8 cellular contexts compared by ENCODE assay signal in genomic region chr7:20299647-20300312, GRCh38. TPM values are rescaled to one million over a fixed set of nuclear protein-coding genes. Genes with fewer than 3 reads are reported as not detected.
A peak's percentile ranks its signal among the peaks of the same experiment; 100 is the strongest.
DNase-seq lines count a peak whose midpoint lies in the region; ATAC-seq lines count a peak whose summit lies in the region.

No MANE protein-coding gene starts in this region.

- H2AFZ ChIP-seq in Karpas-422 (ENCODE audit: low read length) = peak overlapping the region; percentile 54; the same call in 1 of the 2 replicates

- no peaks in the 10 kb centered on the region for H3K27me3 ChIP-seq in Karpas-422 (ENCODE audit: low read length)

- H3K27ac ChIP-seq in Karpas-422 (ENCODE audit: low read length) (no peak overlapping the region), substantia nigra (ENCODE audit: low read depth, low read length, poor library complexity, severe bottlenecking) (no peak overlapping the region)

- H3K9ac ChIP-seq in Karpas-422 (ENCODE audit: low read length) = peak overlapping the region; percentile 31

- H3K9me3 ChIP-seq in Karpas-422 (ENCODE audit: low read length) = no peaks in the 10 kb centered on the region; the same call in 1 of the 2 replicates

- no peaks in the 10 kb centered on the region for H3K27me3 Mint-ChIP-seq in memory B cell

- H3K9me2 ChIP-seq in Karpas-422 (replicated peaks; ENCODE audit: insufficient read depth, low read length) = no peaks in the 10 kb centered on the region

- H3K4me3 ChIP-seq in Karpas-422 (ENCODE audit: low read length) = 0 out of 2 replicates have a peak overlapping the region, but pooled peaks have one; percentile 16

- no peaks in the 10 kb centered on the region for H3K36me3 ChIP-seq in Karpas-422 (ENCODE audit: insufficient read depth, low read length)

- ATAC-seq in GM18502 (IDR thresholded peaks at IDR 0.05; ENCODE audit: poor library complexity, unreplicated experiment) (peak; percentile 74), GM21786 (IDR thresholded peaks at IDR 0.05; ENCODE audit: unreplicated experiment) (peak; percentile 68), memory B cell (ENCODE audit: low read depth) (peak; percentile 34)

- H3K4me3 Mint-ChIP-seq in memory B cell = peak overlapping the region; percentile 38

- H3K4me1 Mint-ChIP-seq in memory B cell = peaks cover 12% of the 10 kb centered on the region

- H3K27ac Mint-ChIP-seq in memory B cell = peak overlapping the region; percentile 20

- peaks cover 4% of the 10 kb centered on the region for H3K9me3 Mint-ChIP-seq in memory B cell

- DNase-seq in Karpas-422 (no peak), memory B cell (ENCODE audit: low spot score in 2 of 2) (no peak), substantia nigra (lab: John Stamatoyannopoulos, UW) (no peak), HT-29 (ENCODE audit: low spot score) (no peak)
- no peak for DNase-seq in stimulated activated CD4-positive, alpha-beta T cell treated with anti-CD3 and anti-CD28 coated beads, Interleukin-2, amount 100 ng/mL, for 48 hours
- DNase-seq in activated T-cell treated with anti-CD3 and anti-CD28 coated beads, Interleukin-2, amount 50 U/mL, for 1 hour = no peak

- no peaks in the 10 kb centered on the region for H3K36me3 Mint-ChIP-seq in memory B cell

- no peaks in the 10 kb centered on the region for H3K79me2 ChIP-seq in Karpas-422 (ENCODE audit: low read length)

- peak overlapping the region; percentile 45 for H3K4me2 ChIP-seq in Karpas-422 (ENCODE audit: low read depth, low read length, poor library complexity, severe bottlenecking)

- H4K20me1 ChIP-seq in Karpas-422 (ENCODE audit: insufficient read depth, low read depth, low read length) = no peaks in the 10 kb centered on the region

- H3K4me1 ChIP-seq in Karpas-422 (ENCODE audit: low read length) = peaks cover 25% of the 10 kb centered on the region

RNA-seq across cellular contexts. Expression of gene ITGB8, which starts 30.9 kb away (rescaled TPM):
- 0.04 and 0.07 TPM in 2 replicates for total RNA-seq in Karpas-422 (2014; rRNA removed; shearing (Covaris generic); ENCODE audit: low replicate concordance)
- 24.4 and 25.4 TPM in 2 replicates for total RNA-seq in HT-29 (2014; rRNA removed; shearing (Covaris generic))

Comparison
In these comparisons a context has a peak if more than half of its experiments do, and no peak if none do; other contexts are left out.
1. RNA of gene ITGB8, which starts 30.9 kb away (total RNA-seq): 24.4 to 25.4 TPM in HT-29; 0.04 to 0.07 TPM in Karpas-422; every median in the first group is over 10 times any median in the second.
2. Peak in every context shown above with its lines, with median percentiles within 50 percentile points of each other: ATAC-seq.